Comparison of ENCODE assay signal across 12 cellular contexts in the genomic region with DNA sequence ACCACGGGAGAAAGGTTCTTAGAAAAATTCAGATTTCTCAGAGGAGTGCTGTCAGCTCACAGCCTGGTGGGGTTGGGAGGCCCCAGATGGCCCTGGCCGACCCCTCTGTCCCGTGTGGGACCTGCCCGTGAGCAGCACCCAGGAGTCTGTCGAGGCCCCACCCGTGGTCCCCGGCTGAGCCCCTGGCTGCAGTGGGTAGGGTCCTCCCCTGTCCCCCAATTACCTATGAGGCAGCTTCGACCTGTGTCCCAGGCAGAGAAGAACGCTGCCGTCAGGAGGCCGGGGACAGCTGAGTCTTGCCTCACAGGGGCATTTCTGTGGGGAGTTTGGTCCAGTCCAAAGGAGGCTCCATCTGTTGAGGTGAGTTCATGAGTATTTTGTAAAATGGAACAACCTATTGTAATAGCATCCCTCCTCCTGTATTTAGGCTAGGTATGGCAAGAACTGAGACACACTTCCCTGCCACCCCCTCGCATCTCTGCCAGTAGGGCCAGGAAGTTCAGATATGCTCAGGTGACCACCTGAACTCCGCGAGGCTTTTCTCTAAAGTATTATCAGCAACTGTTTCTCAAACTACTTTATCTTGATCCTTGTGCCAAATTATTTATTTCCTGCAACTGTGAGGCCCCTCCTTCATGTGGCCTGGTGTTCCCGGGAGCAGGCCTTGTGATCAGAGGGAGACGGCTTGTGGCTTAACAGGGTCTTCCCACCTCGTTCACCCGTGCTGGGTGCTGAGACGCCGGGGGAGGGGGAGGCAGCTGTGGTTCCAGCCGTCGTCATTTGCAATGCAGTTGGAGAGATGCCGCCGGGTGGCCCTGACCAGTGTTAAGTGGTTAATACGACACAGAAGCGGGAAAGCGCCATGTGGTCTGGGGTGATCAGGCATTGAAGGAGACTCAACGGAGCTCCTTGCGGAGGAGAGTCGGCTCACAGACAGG. TPM values are rescaled to one million over a fixed set of nuclear protein-coding genes. Genes with fewer than 3 reads are reported as not detected.
DNase-seq lines count a peak whose midpoint lies in the region; ATAC-seq and TF ChIP-seq lines count a peak whose summit lies in the region.
"Had no signal": no experiment of that assay in that cellular context is flagged by ENCODE, and none has a peak within 500 bp of the region (broad histone marks: within the 10 kb centered on the region; RNA-seq: fewer than 3 reads in every experiment).

No MANE protein-coding gene starts in this region.

- peaks cover 26% of the 10 kb centered on the region for H3K36me3 Mint-ChIP-seq in activated CD4-positive, alpha-beta memory T cell treated with anti-CD3 and anti-CD28 coated beads, Interleukin-2, amount 10 ng/mL, durations not matched to agents 7 days and 5 days (ENCODE audit: low read depth)
- H3K36me3 Mint-ChIP-seq: immature natural killer cell had no signal

- H3K18ac ChIP-seq in mesendoderm (ENCODE audit: low read length): no peak overlapping the region

- no peak overlapping the region; a peak in 1 of 22 replicates for H3K9ac ChIP-seq in BLaER1 treated with 17β-estradiol and CSF1 and Interleukin-3, amounts not matched to agents 10 nM and 100 nM
- no peak overlapping the region for H3K9ac ChIP-seq in mesendoderm (ENCODE audit: low read length)

- no peak overlapping the region for H2AK5ac ChIP-seq in mesendoderm (ENCODE audit: low read length)

- ATAC-seq in GM19463 (IDR thresholded peaks at IDR 0.05; ENCODE audit: unreplicated experiment) (no peak), GM19395 (IDR thresholded peaks at IDR 0.05; ENCODE audit: unreplicated experiment) (no peak)

- no peaks in the 10 kb centered on the region for H3K79me1 ChIP-seq in mesendoderm (ENCODE audit: low read length)

- H3K27ac Mint-ChIP-seq in activated CD4-positive, alpha-beta memory T cell treated with anti-CD3 and anti-CD28 coated beads, Interleukin-2, amount 10 ng/mL, durations not matched to agents 7 days and 5 days: no peak overlapping the region
- H3K27ac Mint-ChIP-seq: immature natural killer cell had no signal

- no peak overlapping the region for H2BK120ac ChIP-seq in mesendoderm (ENCODE audit: low read depth, low read length)

- peak overlapping the region in 3 of 10 experiments; percentile 60 to 64 (median 63); a peak in 3 of 20 replicates for H3K4me3 ChIP-seq in BLaER1 treated with 17β-estradiol and CSF1 and Interleukin-3, amounts not matched to agents 10 nM and 100 nM
- H3K4me3 ChIP-seq in mesendoderm (ENCODE audit: low read length): no peak overlapping the region

- DNase-seq in GM13976 (ENCODE audit: low spot score): peak; percentile 36
- DNase-seq in activated CD4-positive, alpha-beta memory T cell treated with anti-CD3 and anti-CD28 coated beads, Interleukin-2, amount 10 ng/mL, durations not matched to agents 7 days and 5 days: no peak
- peak; percentile 45 for DNase-seq in mesendoderm
- DNase-seq in substantia nigra (lab: John Stamatoyannopoulos, UW): no peak
- no peak for DNase-seq in 8988T
- DNase-seq: central memory CD4-positive, alpha-beta T cell; immature natural killer cell; NCI-H187; T-helper 9 cell had no signal

- H3K27ac ChIP-seq in BLaER1 treated with 17β-estradiol and CSF1 and Interleukin-3, amounts not matched to agents 10 nM and 100 nM: no peak overlapping the region
- no peak overlapping the region for H3K27ac ChIP-seq in mesendoderm (ENCODE audit: low read depth, low read length)
- H3K27ac ChIP-seq in substantia nigra (ENCODE audit: low read depth, low read length, poor library complexity, severe bottlenecking): no peak overlapping the region

- H3K79me2 ChIP-seq in mesendoderm (ENCODE audit: control insufficient read depth, insufficient read depth, low read length): no peaks in the 10 kb centered on the region

- no peak overlapping the region for H2BK15ac ChIP-seq in mesendoderm (replicated peaks; ENCODE audit: low read depth)

- peaks cover 0 to 5% (median 0%) of the 10 kb centered on the region in 11 experiments; a peak in 2 of 22 replicates for H3K9me3 ChIP-seq in BLaER1 treated with 17β-estradiol and CSF1 and Interleukin-3, amounts not matched to agents 10 nM and 100 nM (replicated peaks in 1 of 11)

- no peak for TF ChIP-seq CTCF in GM13976 (IDR thresholded peaks at IDR 0.05; ENCODE audit: borderline replicate concordance, control extremely low read depth, extremely low read depth, insufficient read depth, missing control alignments)

- peaks cover 18% of the 10 kb centered on the region for H3K27me3 Mint-ChIP-seq in activated CD4-positive, alpha-beta memory T cell treated with anti-CD3 and anti-CD28 coated beads, Interleukin-2, amount 10 ng/mL, durations not matched to agents 7 days and 5 days

- H4K5ac ChIP-seq in mesendoderm (ENCODE audit: low read length): no peak overlapping the region

- H3K4me3 Mint-ChIP-seq in activated CD4-positive, alpha-beta memory T cell treated with anti-CD3 and anti-CD28 coated beads, Interleukin-2, amount 10 ng/mL, durations not matched to agents 7 days and 5 days: peak overlapping the region; percentile 68

- no peaks in the 10 kb centered on the region for H3K36me3 ChIP-seq in BLaER1 treated with 17β-estradiol and CSF1 and Interleukin-3, amounts not matched to agents 10 nM and 100 nM
- H3K36me3 ChIP-seq in mesendoderm (ENCODE audit: control insufficient read depth, insufficient read depth, low read length): no peaks in the 10 kb centered on the region

- H3K9me3 Mint-ChIP-seq in activated CD4-positive, alpha-beta memory T cell treated with anti-CD3 and anti-CD28 coated beads, Interleukin-2, amount 10 ng/mL, durations not matched to agents 7 days and 5 days: no peaks in the 10 kb centered on the region
- H3K9me3 Mint-ChIP-seq: immature natural killer cell had no signal

- H4K20me1 ChIP-seq in BLaER1 treated with 17β-estradiol and CSF1 and Interleukin-3, amounts not matched to agents 10 nM and 100 nM: peaks cover 0 to 56% (median 47%) of the 10 kb centered on the region in 11 experiments; a peak in 20 of 22 replicates

- no CpG with 5 or more reads among the region's 30 CpGs for WGBS in mesendoderm (ENCODE audit: extremely low coverage, insufficient coverage, low lambda C conversion rate)

- no peak overlapping the region for H4K8ac ChIP-seq in mesendoderm (ENCODE audit: low read depth, low read length)

- H3K4ac ChIP-seq in mesendoderm (ENCODE audit: low read depth, low read length): no peak overlapping the region

- POLR2A ChIA-PET in activated CD4-positive, alpha-beta memory T cell treated with anti-CD3 and anti-CD28 coated beads, Interleukin-2, amount 10 ng/mL, durations not matched to agents 7 days and 5 days (lab: Charles Lee): interaction anchor here (0.7 to 1.7 kb wide), 5 partner anchors 9 to 70 kb away, joined by 3 to 5 read pairs (median 4); a partner anchor contains a TSS

- H3K56ac ChIP-seq in mesendoderm (ENCODE audit: low read length): no peak overlapping the region

- in situ Hi-C loops in GM13976 (cut with MboI; ENCODE audit: low sequenced_read_pairs, unreplicated experiment): no loop called here

- H2BK5ac ChIP-seq in mesendoderm (ENCODE audit: low read length): no peak overlapping the region

- no peak overlapping the region for H3K23ac ChIP-seq in mesendoderm (ENCODE audit: low read length)

- H3K4me2 ChIP-seq in BLaER1 treated with 17β-estradiol and CSF1 and Interleukin-3, amounts not matched to agents 10 nM and 100 nM: peak overlapping the region in 6 of 11 experiments; percentile 1 to 100 (median 56); a peak in 7 of 22 replicates
- no peak overlapping the region for H3K4me2 ChIP-seq in mesendoderm (ENCODE audit: low read length)

- H3K4me1 Mint-ChIP-seq in activated CD4-positive, alpha-beta memory T cell treated with anti-CD3 and anti-CD28 coated beads, Interleukin-2, amount 10 ng/mL, durations not matched to agents 7 days and 5 days: peaks cover 32% of the 10 kb centered on the region

- peaks cover 26 to 46% (median 36%) of the 10 kb centered on the region in 10 experiments for H3K4me1 ChIP-seq in BLaER1 treated with 17β-estradiol and CSF1 and Interleukin-3, amounts not matched to agents 10 nM and 100 nM
- no peaks in the 10 kb centered on the region for H3K4me1 ChIP-seq in mesendoderm (ENCODE audit: control insufficient read depth, low read depth, low read length)

- H3K27me3 ChIP-seq in BLaER1 treated with 17β-estradiol and CSF1 and Interleukin-3, amounts not matched to agents 10 nM and 100 nM: peaks cover 60 to 73% (median 66%) of the 10 kb centered on the region in 11 experiments
- H3K27me3 ChIP-seq in mesendoderm (ENCODE audit: insufficient read depth, low read length, poor library complexity): peaks cover 29% of the 10 kb centered on the region

- CTCF ChIA-PET in activated CD4-positive, alpha-beta memory T cell treated with anti-CD3 and anti-CD28 coated beads, Interleukin-2, amount 10 ng/mL, durations not matched to agents 7 days and 5 days (lab: Charles Lee): interaction anchor here (1.0 to 1.5 kb wide), 2 partner anchors 16 to 91 kb away, joined by 3 read pairs; no protein-coding TSS in a partner anchor

RNA-seq across cellular contexts. Expression of a gene that starts 1.7 kb away (rescaled TPM):
- total RNA-seq in activated CD4-positive, alpha-beta memory T cell treated with anti-CD3 and anti-CD28 coated beads, Interleukin-2, amount 10 ng/mL, durations not matched to agents 7 days and 5 days: 10 to 100 TPM; 23.6 to 24.6 TPM
- 0.17 TPM for polyA plus RNA-seq in mesendoderm (2013, experiment 1 of 2)
- 0.22 TPM for polyA plus RNA-seq in mesendoderm (2013, experiment 2 of 2)

RNA-seq across cellular contexts. Expression of a gene that starts 51.8 kb away (rescaled TPM):
- 10 to 100 TPM; 85.3 to 90.4 TPM for total RNA-seq in activated CD4-positive, alpha-beta memory T cell treated with anti-CD3 and anti-CD28 coated beads, Interleukin-2, amount 10 ng/mL, durations not matched to agents 7 days and 5 days
- 67.4 TPM for polyA plus RNA-seq in mesendoderm (2013, experiment 1 of 2)
- 65.6 TPM for polyA plus RNA-seq in mesendoderm (2013, experiment 2 of 2)

Comparison
In these comparisons a context has a peak if more than half of its experiments do, and no peak if none do; other contexts are left out.
1. DNase-seq: peak in GM13976 (single experiment) and mesendoderm (single experiment); none in activated CD4-positive, alpha-beta memory T cell treated with anti-CD3 and anti-CD28 coated beads, Interleukin-2, amount 10 ng/mL, durations not matched to agents 7 days and 5 days (single experiment), substantia nigra (0 of 49) and 8988T (single experiment).